18 cellular contexts compared by ENCODE assay signal in the genomic region with DNA sequence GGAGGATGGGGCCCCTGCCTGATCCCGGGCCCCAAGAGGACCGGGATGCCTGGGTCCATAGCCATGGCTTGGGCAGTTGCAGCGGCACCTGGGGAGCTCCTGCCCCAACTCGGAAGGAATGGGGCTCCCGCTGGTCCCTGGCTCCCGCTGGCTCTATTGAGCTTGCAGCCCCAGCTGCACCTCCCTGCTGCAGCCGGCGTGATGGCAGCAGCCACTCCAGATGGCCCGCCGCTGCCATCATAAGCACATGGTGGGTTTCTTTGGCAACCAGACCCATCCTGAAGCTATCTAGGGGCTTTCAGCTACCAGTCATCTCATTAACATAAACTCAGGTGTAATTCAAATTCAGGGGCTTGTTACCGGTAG. TPM values are rescaled to one million over a fixed set of nuclear protein-coding genes. Genes with fewer than 3 reads are reported as not detected.
DNase-seq lines count a peak whose midpoint lies in the region; ATAC-seq and TF ChIP-seq lines count a peak whose summit lies in the region.
"Had no signal": no experiment of that assay in that cellular context is flagged by ENCODE, and none has a peak within 500 bp of the region (broad histone marks: within the 10 kb centered on the region; RNA-seq: fewer than 3 reads in every experiment).

No MANE protein-coding gene starts in this region.

- no peak overlapping the region for H3T11ph ChIP-seq in H9 (ENCODE audit: low read length)

- no peak for TF ChIP-seq CTCF in H9 (conservative IDR thresholded peaks at IDR 0.05)
- TF ChIP-seq CTCF in glutamatergic neuron (IDR thresholded peaks at IDR 0.05; ENCODE audit: partially characterized antibody, unreplicated experiment), result no peak

- ATAC-seq in GM21423 (IDR thresholded peaks at IDR 0.05; ENCODE audit: unreplicated experiment) (no peak), GM18519 (IDR thresholded peaks at IDR 0.05; ENCODE audit: low FRiP score, unreplicated experiment) (no peak)
- ATAC-seq: esophagus mucosa, heart left ventricle had no signal

- H3K9me3 Mint-ChIP-seq in H9, result no peaks in the 10 kb centered on the region
- H3K9me3 Mint-ChIP-seq in glutamatergic neuron (ENCODE audit: unreplicated experiment), result peaks cover 6% of the 10 kb centered on the region
- H3K9me3 Mint-ChIP-seq: activated T-helper 2 cell treated with anti-CD3 and anti-CD28 coated beads, Interferon-gamma antibody, Interleukin-2, Interleukin-4, amounts not matched to agents 10 μg/mL and 5 μg/mL and 100 μg/mL, durations not matched to agents 14 hours and 24 hours and 36 hours had no signal

- no peak overlapping the region for H3K27ac ChIP-seq in BLaER1 treated with 17β-estradiol and CSF1 and Interleukin-3, amounts not matched to agents 10 nM and 100 nM
- H3K27ac ChIP-seq in H9 (ENCODE audit: insufficient read length, low read depth, low read length), result no peak overlapping the region
- H3K27ac ChIP-seq: ascending aorta, heart left ventricle, thyroid gland had no signal

- no peak overlapping the region for H2BK12ac ChIP-seq in H9 (ENCODE audit: insufficient read length, low read depth, low read length)

- H3K9me3 ChIP-seq in BLaER1 treated with 17β-estradiol and CSF1 and Interleukin-3, amounts not matched to agents 10 nM and 100 nM (replicated peaks in 1 of 11), result no peaks in the 10 kb centered on the region
- no peaks in the 10 kb centered on the region for H3K9me3 ChIP-seq in H9 (ENCODE audit: control insufficient read depth, low read depth, low read length)
- H3K9me3 ChIP-seq: ascending aorta, heart left ventricle, thyroid gland had no signal

- no peaks in the 10 kb centered on the region for H3K36me3 ChIP-seq in BLaER1 treated with 17β-estradiol and CSF1 and Interleukin-3, amounts not matched to agents 10 nM and 100 nM
- H3K36me3 ChIP-seq: ascending aorta, heart left ventricle, thyroid gland had no signal

- H3K4ac ChIP-seq in H9 (ENCODE audit: low read depth, low read length), result no peak overlapping the region

- no peak overlapping the region for H4K8ac ChIP-seq in H9 (replicated peaks; ENCODE audit: insufficient read length, low read depth, low read length)

- no peak overlapping the region for H2BK15ac ChIP-seq in H9 (ENCODE audit: low read depth, low read length)

- H4K5ac ChIP-seq in H9 (ENCODE audit: insufficient read length, low read depth, low read length), result no peak overlapping the region

- H3K4me3 Mint-ChIP-seq in H9 (no peak overlapping the region), glutamatergic neuron (ENCODE audit: unreplicated experiment) (no peak overlapping the region)
- H3K4me3 Mint-ChIP-seq: activated CD8-positive, alpha-beta T cell treated with anti-CD3 and anti-CD28 coated beads, Interleukin-2, amount 10 ng/mL, durations not matched to agents 7 days and 5 days had no signal

- no peak overlapping the region for H3K4me3 ChIP-seq in BLaER1 treated with 17β-estradiol and CSF1 and Interleukin-3, amounts not matched to agents 10 nM and 100 nM
- H3K4me3 ChIP-seq: ascending aorta, heart left ventricle, thyroid gland had no signal

- H3K56ac ChIP-seq in H9 (ENCODE audit: insufficient read length, low read depth, low read length), result no peak overlapping the region

- no peak overlapping the region for H2BK5ac ChIP-seq in H9 (ENCODE audit: insufficient read length, low read length)

- no peak overlapping the region for H2AK5ac ChIP-seq in H9 (ENCODE audit: insufficient read length, low read length)

- H3K27me3 Mint-ChIP-seq in H9 (ENCODE audit: low read depth) (no peaks in the 10 kb centered on the region; the same call in 1 of the 2 replicates), glutamatergic neuron (ENCODE audit: unreplicated experiment) (peaks cover 3% of the 10 kb centered on the region)
- H3K27me3 Mint-ChIP-seq: progenitor cell of endocrine pancreas had no signal

- no peak overlapping the region for H3K9ac ChIP-seq in BLaER1 treated with 17β-estradiol and CSF1 and Interleukin-3, amounts not matched to agents 10 nM and 100 nM
- H3K9ac ChIP-seq in H9 (ENCODE audit: extremely low read depth, insufficient read length, low read length), result no peak overlapping the region

- no peak overlapping the region; the same call in 1 of the 2 replicates for H3K14ac ChIP-seq in H9 (ENCODE audit: insufficient read depth, low read length)

- H3K27ac Mint-ChIP-seq in H9, result no peak overlapping the region
- peak overlapping the region; percentile 73 for H3K27ac Mint-ChIP-seq in glutamatergic neuron (ENCODE audit: unreplicated experiment)
- H3K27ac Mint-ChIP-seq: activated CD8-positive, alpha-beta T cell treated with anti-CD3 and anti-CD28 coated beads, Interleukin-2, amount 10 ng/mL, durations not matched to agents 7 days and 5 days; activated T-helper 2 cell treated with anti-CD3 and anti-CD28 coated beads, Interferon-gamma antibody, Interleukin-2, Interleukin-4, amounts not matched to agents 10 μg/mL and 5 μg/mL and 100 μg/mL, durations not matched to agents 14 hours and 24 hours and 36 hours had no signal

- peak overlapping the region in 8 of 11 experiments; percentile 30 to 42 (median 38); a peak in 13 of 22 replicates for H3K4me2 ChIP-seq in BLaER1 treated with 17β-estradiol and CSF1 and Interleukin-3, amounts not matched to agents 10 nM and 100 nM
- no peak overlapping the region for H3K4me2 ChIP-seq in H9 (ENCODE audit: insufficient read depth, insufficient read length, low read length)

- H4K20me1 ChIP-seq in BLaER1 treated with 17β-estradiol and CSF1 and Interleukin-3, amounts not matched to agents 10 nM and 100 nM, result no peaks in the 10 kb centered on the region
- H4K20me1 ChIP-seq in H9 (ENCODE audit: control insufficient read depth, insufficient read depth, insufficient read length), result no peaks in the 10 kb centered on the region

- peaks cover 0 to 17% (median 11%) of the 10 kb centered on the region in 10 experiments; a peak in 14 of 20 replicates for H3K4me1 ChIP-seq in BLaER1 treated with 17β-estradiol and CSF1 and Interleukin-3, amounts not matched to agents 10 nM and 100 nM
- H3K4me1 ChIP-seq in H9 (ENCODE audit: insufficient read depth, low read length), result no peaks in the 10 kb centered on the region
- H3K4me1 ChIP-seq: ascending aorta, heart left ventricle, thyroid gland had no signal

- H3K36me3 Mint-ChIP-seq in H9 (ENCODE audit: insufficient read depth in 1 of 3, low read depth in 3 of 3), result no peaks in the 10 kb centered on the region
- no peaks in the 10 kb centered on the region for H3K36me3 Mint-ChIP-seq in glutamatergic neuron (ENCODE audit: unreplicated experiment)

- H2BK120ac ChIP-seq in H9 (ENCODE audit: low read depth, low read length, poor library complexity, severe bottlenecking), result no peak overlapping the region

- H3K79me1 ChIP-seq in H9 (ENCODE audit: insufficient read depth, low read depth, low read length, poor library complexity, severe bottlenecking), result no peaks in the 10 kb centered on the region

- H3K18ac ChIP-seq in H9 (ENCODE audit: insufficient read length, low read depth, low read length), result no peak overlapping the region

- WGBS in H9 (ENCODE audit: extremely low coverage, insufficient read length, low lambda C conversion rate), result no CpG with 5 or more reads among the region's 11 CpGs

- H3K23me2 ChIP-seq in H9 (ENCODE audit: insufficient read length, low read depth, low read length, poor library complexity, severe bottlenecking), result no peaks in the 10 kb centered on the region

- peaks cover 13 to 19% of the 10 kb centered on the region in 2 experiments for H3K4me1 Mint-ChIP-seq in H9
- H3K4me1 Mint-ChIP-seq in glutamatergic neuron (ENCODE audit: low read depth, unreplicated experiment), result peaks cover 18% of the 10 kb centered on the region

- no peak overlapping the region for H2AFZ ChIP-seq in H9 (ENCODE audit: low read length)

- H3K27me3 ChIP-seq in BLaER1 treated with 17β-estradiol and CSF1 and Interleukin-3, amounts not matched to agents 10 nM and 100 nM, result no peaks in the 10 kb centered on the region
- no peaks in the 10 kb centered on the region for H3K27me3 ChIP-seq in H9 (ENCODE audit: insufficient read depth, low read length)
- H3K27me3 ChIP-seq: ascending aorta, heart left ventricle, thyroid gland had no signal

- no peak overlapping the region for H4K91ac ChIP-seq in H9 (ENCODE audit: insufficient read length, low read depth, low read length)

- H2BK20ac ChIP-seq in H9 (ENCODE audit: low read depth, low read length, poor library complexity, severe bottlenecking), result no peak overlapping the region

- no peak overlapping the region for H3K23ac ChIP-seq in H9 (ENCODE audit: insufficient read length, low read depth, low read length)

- no peaks in the 10 kb centered on the region for H3K79me2 ChIP-seq in H9 (ENCODE audit: insufficient read depth, low read length)

- DNase-seq in H9 (peak; percentile 33), NCI-H345 (lab: John Stamatoyannopoulos, UW) (peak; percentile 74), glutamatergic neuron (peak; percentile 60), D341Med (ENCODE audit: low spot score) (no peak), HK-2 (ENCODE audit: unreplicated experiment) (no peak)
- DNase-seq: AML-193, cortex of kidney, HCEC 1CT, heart left ventricle, thyroid gland had no signal

RNA-seq across cellular contexts. Expression of a gene that starts 11.1 kb away (rescaled TPM):
- total RNA-seq in H9 (2021), result 25.0 and 25.6 TPM in 2 replicates
- 9.5 TPM for total RNA-seq in glutamatergic neuron (ENCODE audit: unreplicated experiment)

Comparison
In these comparisons a context has a peak if more than half of its experiments do, and no peak if none do; other contexts are left out.
1. DNase-seq: peak in H9 (single experiment), NCI-H345 (single experiment) and glutamatergic neuron (single experiment); none in D341Med (single experiment) and HK-2 (single experiment).